14 cellular contexts compared by ENCODE assay signal in the genomic region with DNA sequence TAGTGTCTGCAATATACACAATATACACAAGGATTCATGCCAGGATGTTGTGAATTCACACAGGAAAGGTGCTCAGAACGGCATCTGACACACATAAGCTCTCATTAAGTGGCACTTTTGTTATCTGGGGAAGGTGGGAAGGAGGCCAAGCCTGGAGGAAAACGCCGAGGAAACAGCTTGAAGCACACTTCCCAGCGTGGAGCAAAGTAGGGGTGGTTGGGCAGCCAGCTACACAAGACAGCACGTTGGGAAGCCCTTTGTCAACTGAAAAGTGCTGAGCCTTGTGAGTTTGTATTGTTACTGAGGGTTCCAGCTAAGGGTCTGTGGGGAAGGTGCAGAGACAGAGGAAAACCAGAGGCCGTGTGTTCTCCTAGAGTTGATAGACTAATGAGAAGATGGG.
A peak's percentile ranks its signal among the peaks of the same experiment; 100 is the strongest.
DNase-seq lines count a peak whose midpoint lies in the region; ATAC-seq and TF ChIP-seq lines count a peak whose summit lies in the region.
"Had no signal": no experiment of that assay in that cellular context is flagged by ENCODE, and none has a peak within 500 bp of the region (broad histone marks: within the 10 kb centered on the region; RNA-seq: fewer than 3 reads in every experiment).

No MANE protein-coding gene starts in this region.

- no peak for TF ChIP-seq EP300 in stomach (IDR thresholded peaks at IDR 0.05)

- H3K36me3 ChIP-seq in stomach, result peaks cover 0 to 15% (median 9%) of the 10 kb centered on the region in 4 donors

- DNase-seq in NCI-H2227 (lab: John Stamatoyannopoulos, UW; ENCODE audit: unreplicated experiment) (peak; percentile 20), NCI-H2227 treated with DMSO at 0.1 percent for 48 hours (lab: John Stamatoyannopoulos, UW) (no peak), NCI-H1105 treated with DMSO at 0.1 percent for 48 hours (lab: John Stamatoyannopoulos, UW) (peak; percentile 45), left ventricle myocardium superior (no peak), stomach (peak; percentile 51), chondrocyte (ENCODE audit: low spot score) (no peak), NCI-H345 (lab: John Stamatoyannopoulos, UW) (no peak)
- DNase-seq: DMS 273 treated with DMSO at 0.1 percent for 48 hours, NCI-H1436 treated with DMSO at 0.1 percent for 48 hours, NCI-H774 had no signal

- H3K9me3 Mint-ChIP-seq in chondrocyte (ENCODE audit: low read depth), result no peaks in the 10 kb centered on the region
- H3K9me3 Mint-ChIP-seq: IgD-negative memory B cell had no signal

- no peaks in the 10 kb centered on the region for H3K27me3 ChIP-seq in stomach
- H3K27me3 ChIP-seq: SJCRH30 had no signal

- intact Hi-C loops in left ventricle myocardium superior (cut with micrococcal nuclease) (no loop called here), stomach (cut with DNase I; ENCODE audit: low total_unique reads) (no loop called here)

- TF ChIP-seq CTCF in stomach (IDR thresholded peaks at IDR 0.05) (no peak), chondrocyte (IDR thresholded peaks at IDR 0.05) (no peak)

- H3K36me3 Mint-ChIP-seq in chondrocyte (ENCODE audit: low read depth), result no peaks in the 10 kb centered on the region

- H3K4me1 ChIP-seq in stomach, result peaks cover 0 to 9% (median 6%) of the 10 kb centered on the region in 4 donors

- H3K9me3 ChIP-seq in stomach, result no peaks in the 10 kb centered on the region
- H3K9me3 ChIP-seq: SJCRH30 had no signal

- H3K27ac ChIP-seq in stomach, result no peak overlapping the region
- H3K27ac ChIP-seq: 22Rv1, SJCRH30 had no signal

- no peak overlapping the region for H3K27ac Mint-ChIP-seq in chondrocyte (ENCODE audit: unreplicated experiment)

- ATAC-seq in left ventricle myocardium superior (peak; percentile 61), GM21515 (IDR thresholded peaks at IDR 0.05; ENCODE audit: unreplicated experiment) (no peak)

- H3K27me3 Mint-ChIP-seq in chondrocyte (ENCODE audit: low read depth), result peaks cover 6% of the 10 kb centered on the region

- no peak for TF ChIP-seq POLR2A in stomach (IDR thresholded peaks at IDR 0.05)

- no peak overlapping the region for H3K4me3 Mint-ChIP-seq in chondrocyte (ENCODE audit: unreplicated experiment)
- H3K4me3 Mint-ChIP-seq: IgD-negative memory B cell had no signal

- H3K4me1 Mint-ChIP-seq in chondrocyte (ENCODE audit: low read depth), result peaks cover 11% of the 10 kb centered on the region
- H3K4me1 Mint-ChIP-seq: IgD-negative memory B cell had no signal

- H3K4me3 ChIP-seq in stomach, result no peak overlapping the region
- H3K4me3 ChIP-seq: SJCRH30 had no signal

- WGBS in stomach, 5 donors, result 19 to 41% (median 23%) methylated on average over 6 of the region's 6 CpGs

Comparison
In these comparisons a context has a peak if more than half of its experiments do, and no peak if none do; other contexts are left out.
1. DNase-seq: peak in NCI-H2227 (single experiment), NCI-H1105 treated with DMSO at 0.1 percent for 48 hours (single experiment) and stomach (single experiment); none in NCI-H2227 treated with DMSO at 0.1 percent for 48 hours (single experiment), left ventricle myocardium superior (single experiment), chondrocyte (single experiment) and NCI-H345 (single experiment).